ENCODE assay signal across 9 cellular contexts in genomic region chr3:4533489-4534443, GRCh38. TPM values are rescaled to one million over a fixed set of nuclear protein-coding genes. Genes with fewer than 3 reads are reported as not detected.
DNase-seq lines count a peak whose midpoint lies in the region; ATAC-seq and TF ChIP-seq lines count a peak whose summit lies in the region.
"Had no signal": no experiment of that assay in that cellular context is flagged by ENCODE, and none has a peak within 500 bp of the region (broad histone marks: within the 10 kb centered on the region; RNA-seq: fewer than 3 reads in every experiment).

No MANE protein-coding gene starts in this region.

- no peaks in the 10 kb centered on the region for H3K27me3 ChIP-seq in adipocyte (replicated peaks; ENCODE audit: control insufficient read depth, insufficient read depth, low read length)
- H3K27me3 ChIP-seq in stomach = no peaks in the 10 kb centered on the region
- H3K27me3 ChIP-seq in spleen (replicated peaks in 1 of 7) = no peaks in the 10 kb centered on the region

- no peak for TF ChIP-seq POLR2A in stomach (IDR thresholded peaks at IDR 0.05)
- no peak for TF ChIP-seq POLR2A in spleen (IDR thresholded peaks at IDR 0.05)

- H3K4me1 ChIP-seq in adipocyte (ENCODE audit: control insufficient read depth, insufficient read depth, low read length) (peaks cover 41% of the 10 kb centered on the region), stomach (peaks cover 33 to 61% (median 42%) of the 10 kb centered on the region in 4 donors), spleen (peaks cover 9 to 64% (median 45%) of the 10 kb centered on the region in 6 donors)

- intact Hi-C loops in stomach (cut with DNase I; ENCODE audit: low total_unique reads) = no loop called here
- intact Hi-C loops in spleen (cut with DNase I; ENCODE audit: low total_unique reads) = no loop called here

- peak; percentile 54 for DNase-seq in LHCN-M2 (ENCODE audit: low read depth)
- DNase-seq in adipocyte (ENCODE audit: low read depth) = peak; percentile 57
- DNase-seq in kidney tubule cell (ENCODE audit: low spot score) = peak; percentile 10
- DNase-seq in stomach = no peak
- DNase-seq in NCI-H748 (lab: John Stamatoyannopoulos, UW; ENCODE audit: unreplicated experiment) = no peak
- no peak for DNase-seq in spleen
- no peak for DNase-seq in EL
- DNase-seq: NCI-H526 had no signal

- H3K27ac ChIP-seq in stomach (peak overlapping the region in 3 of 5 donors; percentile 55 to 68 (median 63)), spleen (peak overlapping the region in 4 of 8 donors; percentile 22 to 31 (median 30))

- H3K9me3 ChIP-seq in adipocyte (ENCODE audit: control insufficient read depth, low read length) (no peaks in the 10 kb centered on the region), stomach (peaks cover 0 to 4% (median 0%) of the 10 kb centered on the region in 4 donors), spleen (peaks cover 0 to 17% (median 11%) of the 10 kb centered on the region in 8 donors)

- 36 to 43% (median 39%) methylated on average over 14 of the region's 14 CpGs for WGBS in stomach, 5 donors
- WGBS in spleen, 5 donors = 22 to 40% (median 30%) methylated on average over 14 of the region's 14 CpGs

- TF ChIP-seq CTCF in stomach (IDR thresholded peaks at IDR 0.05) (no peak), spleen (IDR thresholded peaks at IDR 0.05 in 8 of 11, conservative IDR thresholded peaks at IDR 0.05 in 3 of 11) (no peak)

- no peak for ATAC-seq in HG03520 (IDR thresholded peaks at IDR 0.05; ENCODE audit: unreplicated experiment)

- no peaks in the 10 kb centered on the region for H3K36me3 ChIP-seq in adipocyte (ENCODE audit: control insufficient read depth, insufficient read depth, low read length, severe bottlenecking)
- no peaks in the 10 kb centered on the region for H3K36me3 ChIP-seq in stomach
- peaks cover 0 to 18% (median 0%) of the 10 kb centered on the region in 6 donors for H3K36me3 ChIP-seq in spleen

- peak overlapping the region; percentile 56 for H3K4me3 ChIP-seq in adipocyte (ENCODE audit: low read length)
- H3K4me3 ChIP-seq in stomach = peak overlapping the region in 1 of 4 donors; percentile 4
- no peak overlapping the region for H3K4me3 ChIP-seq in spleen

- no peak overlapping the region for H3K9ac ChIP-seq in adipocyte (ENCODE audit: low read length)

- no peak for TF ChIP-seq EP300 in stomach (IDR thresholded peaks at IDR 0.05)

RNA-seq across cellular contexts. Expression of gene ITPR1, which starts 40.6 kb away (rescaled TPM):
- 27.6 and 36.4 TPM in 2 replicates for total RNA-seq in LHCN-M2 (2014; rRNA removed)
- 1.8 TPM for polyA plus RNA-seq in LHCN-M2 (2012)
- total RNA-seq in stomach = 100 to 1,000 TPM in 2 of 5 donors, 10 to 100 TPM in 3; 23.2 to 192 (median 50.3) TPM
- polyA plus RNA-seq in stomach = 10 to 100 TPM in 2 of 3 donors, 1 to 10 TPM in 1; 6.6 to 13.2 (median 11.8) TPM
- total RNA-seq in spleen = 100 to 1,000 TPM; 109 to 194 (median 131) TPM
- polyA plus RNA-seq in spleen = 10 to 100 TPM; 17.5 to 20.0 (median 19.7) TPM

Comparison
In these comparisons a context has a peak if more than half of its experiments do, and no peak if none do; other contexts are left out.
1. DNase-seq: peak in LHCN-M2 (single experiment), adipocyte (single experiment) and kidney tubule cell (single experiment); none in stomach (single experiment), NCI-H748 (single experiment), spleen (single experiment) and EL (single experiment).